Comparison of ENCODE assay signal across 8 cellular contexts in genomic region chr11:69674267-69674885, GRCh38. TPM values are rescaled to one million over a fixed set of nuclear protein-coding genes. Genes with fewer than 3 reads are reported as not detected.
DNase-seq lines count a peak whose midpoint lies in the region; ATAC-seq, FAIRE-seq and TF ChIP-seq lines count a peak whose summit lies in the region.

No MANE protein-coding gene starts in this region.

- H3K4me1 ChIP-seq in MM.1S (ENCODE audit: low read length) (0 out of 2 replicates have a peak, but pooled peaks cover 4% of the 10 kb centered on the region), ascending aorta (peaks cover 7 to 20% of the 10 kb centered on the region in 2 donors), iPS-20b (ENCODE audit: insufficient read depth, low read length) (peaks cover 4% of the 10 kb centered on the region)

- no peaks in the 10 kb centered on the region; the same call in 1 of the 2 replicates for H3F3A ChIP-seq in MM.1S (ENCODE audit: insufficient read depth, low read length)

- intact Hi-C loops in ascending aorta (cut with DNase I) = no loop called here

- H3K9ac ChIP-seq in MM.1S (ENCODE audit: low read length) = peak overlapping the region; percentile 77
- peak overlapping the region; percentile 79 for H3K9ac ChIP-seq in iPS-20b (ENCODE audit: low read depth, low read length)

- no peak for DNase-seq in GM12891 (ENCODE audit: insufficient read length, low spot score)
- no peak for DNase-seq in MM.1S
- no peak for DNase-seq in ascending aorta (ENCODE audit: low spot score in 2 of 2)
- DNase-seq in stimulated activated CD8-positive, alpha-beta memory T cell treated with anti-CD3 and anti-CD28 coated beads, Interleukin-4, amount 100 ng/mL, for 48 hours = peak; percentile 33
- DNase-seq in NCI-H1105 treated with DMSO at 0.1 percent for 48 hours (lab: John Stamatoyannopoulos, UW) = no peak
- no peak for DNase-seq in hippocampal formation (lab: John Stamatoyannopoulos, UW)

- H3K4me3 ChIP-seq in MM.1S (ENCODE audit: low read length) = peak overlapping the region; percentile 82
- H3K4me3 ChIP-seq in ascending aorta = peak overlapping the region; percentile 85 to 100
- peak overlapping the region; percentile 91 for H3K4me3 ChIP-seq in iPS-20b (ENCODE audit: low read length)

- H3K27me3 ChIP-seq in MM.1S (replicated peaks; ENCODE audit: insufficient read depth, low read length) = peaks cover 30% of the 10 kb centered on the region
- no peaks in the 10 kb centered on the region for H3K27me3 ChIP-seq in ascending aorta
- H3K27me3 ChIP-seq in iPS-20b (ENCODE audit: insufficient read depth, low read length) = no peaks in the 10 kb centered on the region

- FAIRE-seq in GM12891 (lab: Jason Lieb, UNC) = peak; percentile 31

- H4K20me1 ChIP-seq in MM.1S (ENCODE audit: insufficient read depth, low read length) = no peaks in the 10 kb centered on the region

- TF ChIP-seq CTCF in MM.1S (IDR thresholded peaks at IDR 0.05; ENCODE audit: low read length) = no peak
- no peak for TF ChIP-seq CTCF in ascending aorta (IDR thresholded peaks at IDR 0.05)

- peak overlapping the region; percentile 87; the same call in 1 of the 2 replicates for H2AFZ ChIP-seq in MM.1S (ENCODE audit: low read length)

- no peak for TF ChIP-seq POLR2A in GM12891 (IDR thresholded peaks at IDR 0.05; ENCODE audit: low read depth, low read length)

- H3K36me3 ChIP-seq in MM.1S (replicated peaks; ENCODE audit: insufficient read depth, low read length) (no peaks in the 10 kb centered on the region), ascending aorta (peaks cover 17 to 24% of the 10 kb centered on the region in 2 donors), iPS-20b (ENCODE audit: insufficient read depth, low read depth, low read length) (peaks cover 29% of the 10 kb centered on the region)

- H3K9me2 ChIP-seq in MM.1S (replicated peaks; ENCODE audit: insufficient read depth, low read length) = no peaks in the 10 kb centered on the region

- H3K27ac ChIP-seq in MM.1S (ENCODE audit: low read length) (no peak overlapping the region), ascending aorta (peak overlapping the region; percentile 81 to 92), iPS-20b (ENCODE audit: low read length) (no peak overlapping the region)

- H3K9me3 ChIP-seq in MM.1S (replicated peaks; ENCODE audit: insufficient read depth, low read length) (no peaks in the 10 kb centered on the region), ascending aorta (no peaks in the 10 kb centered on the region), iPS-20b (ENCODE audit: insufficient read depth, low read depth, low read length) (no peaks in the 10 kb centered on the region)

- ATAC-seq in GM21381 (IDR thresholded peaks at IDR 0.05; ENCODE audit: unreplicated experiment) = no peak

- peaks cover 25% of the 10 kb centered on the region for H3K79me2 ChIP-seq in MM.1S (ENCODE audit: low read length)

- peak overlapping the region; percentile 93 for H3K4me2 ChIP-seq in MM.1S (ENCODE audit: low read depth, low read length)

TF ChIP-seq in GM12891, 5 proteins besides CTCF, POLR2A, EP300 and RAD21:
- TF ChIP-seq SPI1 (IDR thresholded peaks at IDR 0.05; ENCODE audit: low read depth, low read length) = no peak
TF ChIP-seq in GM12891: peak in this region for 0.

RNA-seq across cellular contexts. Expression of gene LTO1, which starts 0.8 kb away (rescaled TPM):
- 9.9 TPM for polyA plus RNA-seq in GM12891 (2012; ENCODE audit: low read depth, missing spikeins)
- 10.2 TPM for total RNA-seq in ascending aorta

RNA-seq across cellular contexts. Expression of gene FGF19, which starts 29.4 kb away (rescaled TPM):
- not detected for polyA plus RNA-seq in GM12891 (2012; ENCODE audit: low read depth, missing spikeins)
- not detected for total RNA-seq in ascending aorta

RNA-seq across cellular contexts. Expression of gene CCND1, which starts 33.4 kb away (rescaled TPM):
- 8.9 TPM for polyA plus RNA-seq in GM12891 (2012; ENCODE audit: low read depth, missing spikeins)
- 90.6 TPM for total RNA-seq in ascending aorta

Comparison
In these comparisons a context has a peak if more than half of its experiments do, and no peak if none do; other contexts are left out.
1. H3K27ac ChIP-seq: peak in ascending aorta (2 of 2); none in MM.1S (single experiment) and iPS-20b (single experiment).
2. Peak in every context shown above with its lines, with median percentiles within 50 percentile points of each other: H3K4me3 ChIP-seq.